In genomic region chr4:15971068-15971801, GRCh38 we compare ENCODE assay signal across 1 cellular context.
TF ChIP-seq lines count a peak whose summit lies in the region.

No MANE protein-coding gene starts in this region.

TF ChIP-seq in HepG2, 621 proteins besides CTCF, POLR2A, EP300 and RAD21:
- no peak for TF ChIP-seq FOXO4 (CRISPR knock-in tag; conservative IDR thresholded peaks at IDR 0.05)
